ENCODE assay signal across 8 cellular contexts in genomic region chr5:118605761-118606160, GRCh38.
"Had no signal": no experiment of that assay in that cellular context is flagged by ENCODE, and none has a peak within 500 bp of the region (broad histone marks: within the 10 kb centered on the region; RNA-seq: fewer than 3 reads in every experiment).

No MANE protein-coding gene starts in this region.

- ATAC-seq: HCT116, K562 had no signal

- DNase-seq: GM23248, H7, HFFc6, IMR-90, KG1 had no signal

- H3K9me3 ChIP-seq: HAP-1 had no signal

- H3K9ac ChIP-seq: GM23248 had no signal

- H3K36me3 ChIP-seq: HAP-1 had no signal

- H2AFZ ChIP-seq: GM23248 had no signal

- H3K4me3 ChIP-seq: GM23248, HAP-1, K562 had no signal

- H3K27ac ChIP-seq: GM23248 had no signal

- H3K4me1 ChIP-seq: HAP-1 had no signal
